Comparison of ENCODE assay signal across 18 cellular contexts in the genomic region with DNA sequence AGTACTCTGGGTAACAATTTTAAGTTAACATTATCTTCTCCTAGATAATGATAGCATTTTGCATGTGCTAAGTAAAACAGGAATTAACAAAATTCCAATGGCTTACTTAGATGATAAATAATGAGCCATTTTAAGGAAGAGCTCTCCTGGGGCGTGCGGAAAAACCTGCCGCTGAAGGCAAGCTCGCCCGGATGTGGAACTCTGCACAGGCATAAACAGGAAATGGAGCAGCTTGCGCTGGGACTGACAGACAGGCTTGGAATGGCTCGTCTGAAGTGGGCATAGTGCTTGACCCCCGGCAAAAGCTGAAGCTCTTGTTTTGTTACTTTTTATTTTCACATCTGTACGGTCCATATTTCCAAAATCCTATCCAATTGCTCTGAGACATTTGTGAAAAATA.
A peak's percentile ranks its signal among the peaks of the same experiment; 100 is the strongest.
DNase-seq lines count a peak whose midpoint lies in the region; ATAC-seq and TF ChIP-seq lines count a peak whose summit lies in the region.
"Had no signal": no experiment of that assay in that cellular context is flagged by ENCODE, and none has a peak within 500 bp of the region (broad histone marks: within the 10 kb centered on the region; RNA-seq: fewer than 3 reads in every experiment).

No MANE protein-coding gene starts in this region.

- H3K79me2 ChIP-seq in MM.1S (ENCODE audit: low read length) = no peaks in the 10 kb centered on the region

- H3K27me3 Mint-ChIP-seq in natural killer cell treated with Interleukin-12 subunit alpha and Interleukin-12 subunit beta and Interleukin-15 and Interleukin-18, amount 100 ng/mL, for 72 hours = peaks cover 44 to 56% of the 10 kb centered on the region in 2 donors

- no peak overlapping the region for H2BK5ac ChIP-seq in mesenchymal stem cell (ENCODE audit: low read depth, low read length, poor library complexity, severe bottlenecking)

- peak overlapping the region in 1 of 2 experiments; percentile 14 for H3K18ac ChIP-seq in mesenchymal stem cell (ENCODE audit: low read depth in 1 of 2, low read length in 2 of 2)

- H3K4me1 Mint-ChIP-seq in natural killer cell treated with Interleukin-12 subunit alpha and Interleukin-12 subunit beta and Interleukin-15 and Interleukin-18, amount 100 ng/mL, for 72 hours (ENCODE audit: low read depth in 2 of 2) = peaks cover 0 to 3% of the 10 kb centered on the region in 2 donors

- H2AFZ ChIP-seq in mesenchymal stem cell (ENCODE audit: low read depth, low read length) = no peak overlapping the region
- H2AFZ ChIP-seq in MM.1S (ENCODE audit: low read length) = no peak overlapping the region

- H3K14ac ChIP-seq in mesenchymal stem cell (ENCODE audit: low read length in 2 of 2) = no peak overlapping the region

- H3K36me3 Mint-ChIP-seq in natural killer cell treated with Interleukin-12 subunit alpha and Interleukin-12 subunit beta and Interleukin-15 and Interleukin-18, amount 100 ng/mL, for 72 hours = no peaks in the 10 kb centered on the region

- H3K36me3 ChIP-seq in mesenchymal stem cell (ENCODE audit: control insufficient read depth in 1 of 2, insufficient read depth in 2 of 2, low read depth in 1 of 2, low read length in 2 of 2) = no peaks in the 10 kb centered on the region
- H3K36me3 ChIP-seq in MM.1S (replicated peaks; ENCODE audit: insufficient read depth, low read length) = no peaks in the 10 kb centered on the region
- H3K36me3 ChIP-seq: cardiac muscle cell, prostate gland, spleen, thoracic aorta had no signal

- H3K9me3 Mint-ChIP-seq in natural killer cell treated with Interleukin-12 subunit alpha and Interleukin-12 subunit beta and Interleukin-15 and Interleukin-18, amount 100 ng/mL, for 72 hours = no peaks in the 10 kb centered on the region
- H3K9me3 Mint-ChIP-seq: activated B cell treated with CpG ODN at 0.5 μM for 24 hours, HFFc6 had no signal

- peak; percentile 41 for DNase-seq in NCI-H2171 treated with DMSO at 0.1 percent for 48 hours (lab: John Stamatoyannopoulos, UW)
- no peak for DNase-seq in NCI-H2171 (lab: John Stamatoyannopoulos, UW)
- DNase-seq in NCI-H510A (lab: John Stamatoyannopoulos, UW) = peak; percentile 42
- DNase-seq in choroid plexus epithelial cell (ENCODE audit: low read depth) = peak; percentile 29
- DNase-seq in mesenchymal stem cell = peak; percentile 78
- DNase-seq in MM.1S = no peak
- DNase-seq in putamen (ENCODE audit: low spot score) = no peak
- DNase-seq in natural killer cell treated with Interleukin-12 subunit alpha and Interleukin-12 subunit beta and Interleukin-15 and Interleukin-18, amount 100 ng/mL, for 72 hours (ENCODE audit: low spot score) = no peak
- DNase-seq: activated B cell treated with CpG ODN at 0.5 μM for 24 hours; activated CD8-positive, alpha-beta memory T cell treated with anti-CD3 and anti-CD28 coated beads for 24 hours; GDM1; HFFc6; Karpas-422; NCI-H1105 treated with DMSO at 0.1 percent for 48 hours; spleen had no signal

- no peak overlapping the region for H3K27ac Mint-ChIP-seq in natural killer cell treated with Interleukin-12 subunit alpha and Interleukin-12 subunit beta and Interleukin-15 and Interleukin-18, amount 100 ng/mL, for 72 hours
- H3K27ac Mint-ChIP-seq: activated B cell treated with CpG ODN at 0.5 μM for 24 hours, HFFc6 had no signal

- H3K9me2 ChIP-seq in MM.1S (replicated peaks; ENCODE audit: insufficient read depth, low read length) = no peaks in the 10 kb centered on the region

- no peak overlapping the region for H2BK12ac ChIP-seq in mesenchymal stem cell (ENCODE audit: low read length in 2 of 2)

- H3K79me1 ChIP-seq in mesenchymal stem cell (replicated peaks; ENCODE audit: low read length, poor library complexity, severe bottlenecking) = no peaks in the 10 kb centered on the region

- H3K27ac ChIP-seq in mesenchymal stem cell (ENCODE audit: low read length, poor library complexity, severe bottlenecking) (no peak overlapping the region), MM.1S (ENCODE audit: low read length) (no peak overlapping the region)
- H3K27ac ChIP-seq: cardiac muscle cell, prostate gland, thoracic aorta had no signal

- H4K8ac ChIP-seq in mesenchymal stem cell (ENCODE audit: low read length) = no peak overlapping the region

- TF ChIP-seq CTCF in choroid plexus epithelial cell (conservative IDR thresholded peaks at IDR 0.05; ENCODE audit: low read depth, low read length) = no peak
- TF ChIP-seq CTCF in MM.1S (IDR thresholded peaks at IDR 0.05; ENCODE audit: low read length) = no peak

- no peaks in the 10 kb centered on the region for H3F3A ChIP-seq in MM.1S (ENCODE audit: insufficient read depth, low read length)

- no peak overlapping the region for H3K9ac ChIP-seq in mesenchymal stem cell (ENCODE audit: low read length)
- H3K9ac ChIP-seq in MM.1S (ENCODE audit: low read length) = no peak overlapping the region

- H2BK15ac ChIP-seq in mesenchymal stem cell (ENCODE audit: low read depth, poor library complexity, severe bottlenecking) = no peak overlapping the region

- no peak overlapping the region for H2BK120ac ChIP-seq in mesenchymal stem cell (ENCODE audit: low read depth, low read length)

- no peak overlapping the region for H3K23ac ChIP-seq in mesenchymal stem cell (ENCODE audit: low read length in 2 of 2)

- H3K4ac ChIP-seq in mesenchymal stem cell (ENCODE audit: low read depth in 1 of 2, low read length in 2 of 2) = no peak overlapping the region

- ATAC-seq in natural killer cell treated with Interleukin-12 subunit alpha and Interleukin-12 subunit beta and Interleukin-15 and Interleukin-18, amount 100 ng/mL, for 72 hours = no peak

- no peak overlapping the region for H4K91ac ChIP-seq in mesenchymal stem cell (ENCODE audit: low read length)

- 0% methylated on average over 9 of the region's 9 CpGs for WGBS in mesenchymal stem cell

- H3K4me2 ChIP-seq in mesenchymal stem cell (ENCODE audit: low read length, poor library complexity, severe bottlenecking) (no peak overlapping the region), MM.1S (ENCODE audit: low read depth, low read length) (no peak overlapping the region)

- H3K27me3 ChIP-seq in mesenchymal stem cell (ENCODE audit: control insufficient read depth in 1 of 2, insufficient read depth in 1 of 2, low read length in 2 of 2) = no peaks in the 10 kb centered on the region
- H3K27me3 ChIP-seq in MM.1S (replicated peaks; ENCODE audit: insufficient read depth, low read length) = no peaks in the 10 kb centered on the region
- H3K27me3 ChIP-seq: cardiac muscle cell had no signal

- H3K4me1 ChIP-seq in mesenchymal stem cell (ENCODE audit: control insufficient read depth, insufficient read depth, low read depth, low read length) (no peaks in the 10 kb centered on the region), MM.1S (ENCODE audit: low read length) (no peaks in the 10 kb centered on the region)
- H3K4me1 ChIP-seq: prostate gland had no signal

- no peak overlapping the region for H3K4me3 ChIP-seq in choroid plexus epithelial cell (ENCODE audit: low read depth, low read length)
- H3K4me3 ChIP-seq in mesenchymal stem cell (ENCODE audit: insufficient read depth in 1 of 2, low read depth in 1 of 2, low read length in 2 of 2) = no peak overlapping the region
- H3K4me3 ChIP-seq in MM.1S (ENCODE audit: low read length) = no peak overlapping the region
- H3K4me3 ChIP-seq: cardiac muscle cell, prostate gland, thoracic aorta had no signal

- no peaks in the 10 kb centered on the region for H4K20me1 ChIP-seq in MM.1S (ENCODE audit: insufficient read depth, low read length)

- no peak overlapping the region for H3K4me3 Mint-ChIP-seq in natural killer cell treated with Interleukin-12 subunit alpha and Interleukin-12 subunit beta and Interleukin-15 and Interleukin-18, amount 100 ng/mL, for 72 hours
- H3K4me3 Mint-ChIP-seq: activated B cell treated with CpG ODN at 0.5 μM for 24 hours, HFFc6 had no signal

- H3K9me3 ChIP-seq in mesenchymal stem cell (ENCODE audit: control insufficient read depth, low read length) (no peaks in the 10 kb centered on the region), MM.1S (replicated peaks; ENCODE audit: insufficient read depth, low read length) (no peaks in the 10 kb centered on the region)
- H3K9me3 ChIP-seq: prostate gland, spleen, thoracic aorta had no signal

- no peak overlapping the region for H2AK5ac ChIP-seq in mesenchymal stem cell (ENCODE audit: low read length, severe bottlenecking)

Comparison
In these comparisons a context has a peak if more than half of its experiments do, and no peak if none do; other contexts are left out.
1. DNase-seq: peak in NCI-H2171 treated with DMSO at 0.1 percent for 48 hours (single experiment), NCI-H510A (single experiment), choroid plexus epithelial cell (single experiment) and mesenchymal stem cell (single experiment); none in NCI-H2171 (single experiment), MM.1S (single experiment), putamen (single experiment) and natural killer cell treated with Interleukin-12 subunit alpha and Interleukin-12 subunit beta and Interleukin-15 and Interleukin-18, amount 100 ng/mL, for 72 hours (single experiment).